Comparison of ENCODE assay signal across 1 cellular context in the genomic region with DNA sequence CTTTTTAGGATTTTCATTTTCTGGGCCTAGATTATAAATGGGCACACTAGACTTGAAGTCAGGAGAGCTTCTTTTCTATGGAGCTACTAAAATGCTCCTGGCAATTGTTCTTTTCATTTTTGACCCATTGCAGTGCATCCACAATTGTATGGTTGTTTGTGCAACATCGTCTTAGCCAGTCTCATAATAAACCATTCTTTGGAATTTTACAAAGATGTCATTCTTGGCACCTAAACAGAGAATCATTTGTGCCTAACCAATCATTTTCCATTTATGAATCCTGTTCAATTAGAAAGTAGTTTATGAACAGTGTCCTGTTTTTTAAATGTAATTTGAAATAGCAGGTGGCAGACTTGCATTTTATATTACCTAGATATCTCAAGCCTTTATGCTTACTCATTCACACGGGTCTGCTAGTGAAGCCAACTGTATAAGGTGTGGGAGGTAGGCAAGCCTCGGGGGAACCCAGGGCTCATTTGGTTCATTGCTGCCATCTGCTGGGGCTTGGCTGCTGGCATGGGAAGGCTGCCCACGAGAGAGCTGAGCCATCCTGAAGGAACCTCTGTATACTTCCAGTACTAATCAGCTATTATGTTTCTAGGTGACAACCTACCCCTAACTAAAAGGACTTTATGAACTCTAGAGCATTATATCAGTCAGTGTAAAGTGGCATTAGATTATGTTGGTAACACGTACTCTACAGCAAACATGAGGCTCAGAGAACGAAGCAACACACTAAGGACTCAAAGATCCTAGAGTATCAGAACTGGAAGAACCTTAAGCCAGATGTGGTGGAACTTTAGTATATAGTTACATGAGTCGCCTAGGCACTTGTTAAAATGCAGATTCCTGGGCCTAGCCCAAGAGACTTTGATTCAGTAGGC.
TF ChIP-seq lines count a peak whose summit lies in the region.

No MANE protein-coding gene starts in this region.

TF ChIP-seq in HepG2, 621 proteins besides CTCF, POLR2A, EP300 and RAD21 (continued from another document):
- TF ChIP-seq, protein P1, sequence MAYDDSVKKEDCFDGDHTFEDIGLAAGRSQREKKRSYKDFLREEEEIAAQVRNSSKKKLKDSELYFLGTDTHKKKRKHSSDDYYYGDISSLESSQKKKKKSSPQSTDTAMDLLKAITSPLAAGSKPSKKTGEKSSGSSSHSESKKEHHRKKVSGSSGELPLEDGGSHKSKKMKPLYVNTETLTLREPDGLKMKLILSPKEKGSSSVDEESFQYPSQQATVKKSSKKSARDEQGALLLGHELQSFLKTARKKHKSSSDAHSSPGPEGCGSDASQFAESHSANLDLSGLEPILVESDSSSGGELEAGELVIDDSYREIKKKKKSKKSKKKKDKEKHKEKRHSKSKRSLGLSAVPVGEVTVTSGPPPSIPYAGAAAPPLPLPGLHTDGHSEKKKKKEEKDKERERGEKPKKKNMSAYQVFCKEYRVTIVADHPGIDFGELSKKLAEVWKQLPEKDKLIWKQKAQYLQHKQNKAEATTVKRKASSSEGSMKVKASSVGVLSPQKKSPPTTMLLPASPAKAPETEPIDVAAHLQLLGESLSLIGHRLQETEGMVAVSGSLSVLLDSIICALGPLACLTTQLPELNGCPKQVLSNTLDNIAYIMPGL (CRISPR knock-in tag; IDR thresholded peaks at IDR 0.05; ENCODE audit: borderline replicate concordance in 1 of 2, low read depth in 1 of 2) = peak in 1 of 2 experiments; percentile 36; a peak in 1 of 4 replicates
- TF ChIP-seq, protein P2, sequence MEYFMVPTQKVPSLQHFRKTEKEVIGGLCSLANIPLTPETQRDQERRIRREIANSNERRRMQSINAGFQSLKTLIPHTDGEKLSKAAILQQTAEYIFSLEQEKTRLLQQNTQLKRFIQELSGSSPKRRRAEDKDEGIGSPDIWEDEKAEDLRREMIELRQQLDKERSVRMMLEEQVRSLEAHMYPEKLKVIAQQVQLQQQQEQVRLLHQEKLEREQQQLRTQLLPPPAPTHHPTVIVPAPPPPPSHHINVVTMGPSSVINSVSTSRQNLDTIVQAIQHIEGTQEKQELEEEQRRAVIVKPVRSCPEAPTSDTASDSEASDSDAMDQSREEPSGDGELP (IDR thresholded peaks at IDR 0.05; ENCODE audit: borderline replicate concordance, low read depth) = no peak
- TF ChIP-seq THAP11 (CRISPR knock-in tag; IDR thresholded peaks at IDR 0.05) = 0 out of 2 replicates have a peak, but pooled peaks have one; percentile 25
- no peak for TF ChIP-seq ZNF557 (CRISPR knock-in tag; IDR thresholded peaks at IDR 0.05)
- no peak for TF ChIP-seq ZNF12 (CRISPR knock-in tag; IDR thresholded peaks at IDR 0.05)
- TF ChIP-seq KDM2A (CRISPR knock-in tag; IDR thresholded peaks at IDR 0.05; ENCODE audit: borderline replicate concordance, low read depth) = 0 out of 2 replicates have a peak, but pooled peaks have one; percentile 35
- TF ChIP-seq SAFB2 (CRISPR knock-in tag; IDR thresholded peaks at IDR 0.05; ENCODE audit: borderline replicate concordance, low read depth) = no peak
TF ChIP-seq in HepG2: peak in this region for 7.
